1 cellular context compared by ENCODE assay signal in genomic region chr11:33774356-33775063, GRCh38.
A peak's percentile ranks its signal among the peaks of the same experiment; 100 is the strongest.
TF ChIP-seq lines count a peak whose summit lies in the region.

A gene with protein sequence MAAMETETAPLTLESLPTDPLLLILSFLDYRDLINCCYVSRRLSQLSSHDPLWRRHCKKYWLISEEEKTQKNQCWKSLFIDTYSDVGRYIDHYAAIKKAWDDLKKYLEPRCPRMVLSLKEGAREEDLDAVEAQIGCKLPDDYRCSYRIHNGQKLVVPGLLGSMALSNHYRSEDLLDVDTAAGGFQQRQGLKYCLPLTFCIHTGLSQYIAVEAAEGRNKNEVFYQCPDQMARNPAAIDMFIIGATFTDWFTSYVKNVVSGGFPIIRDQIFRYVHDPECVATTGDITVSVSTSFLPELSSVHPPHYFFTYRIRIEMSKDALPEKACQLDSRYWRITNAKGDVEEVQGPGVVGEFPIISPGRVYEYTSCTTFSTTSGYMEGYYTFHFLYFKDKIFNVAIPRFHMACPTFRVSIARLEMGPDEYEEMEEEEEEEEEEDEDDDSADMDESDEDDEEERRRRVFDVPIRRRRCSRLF (minus strand): TSS chr11:33774520. CDS start chr11:33774497, 23 bp downstream.

TF ChIP-seq in H1, 55 proteins besides CTCF, POLR2A, EP300 and RAD21 (continued from another document):
- TF ChIP-seq SP4 (IDR thresholded peaks at IDR 0.05; ENCODE audit: low read length) (no peak), YY1 (IDR thresholded peaks at IDR 0.05; ENCODE audit: low read depth, low read length) (peak; percentile 92), MAX (IDR thresholded peaks at IDR 0.05) (peak; percentile 21; the same call in 1 of the 2 replicates), CHD2 (IDR thresholded peaks at IDR 0.05; ENCODE audit: low read length) (no peak), CEBPB (IDR thresholded peaks at IDR 0.05; ENCODE audit: low read depth, low read length) (0 out of 2 replicates have a peak, but pooled peaks have one; percentile 31), SIN3A (conservative IDR thresholded peaks at IDR 0.05 in 1 of 2, IDR thresholded peaks at IDR 0.05 in 1 of 2; ENCODE audit: low read depth in 1 of 2, low read length in 2 of 2) (no peak), PHF8 (conservative IDR thresholded peaks at IDR 0.05; ENCODE audit: low read depth, low read length) (peak; percentile 64), POLR2AphosphoS5 (IDR thresholded peaks at IDR 0.05; ENCODE audit: low read depth, low read length) (peak; percentile 91)
- TF ChIP-seq, protein P1, sequence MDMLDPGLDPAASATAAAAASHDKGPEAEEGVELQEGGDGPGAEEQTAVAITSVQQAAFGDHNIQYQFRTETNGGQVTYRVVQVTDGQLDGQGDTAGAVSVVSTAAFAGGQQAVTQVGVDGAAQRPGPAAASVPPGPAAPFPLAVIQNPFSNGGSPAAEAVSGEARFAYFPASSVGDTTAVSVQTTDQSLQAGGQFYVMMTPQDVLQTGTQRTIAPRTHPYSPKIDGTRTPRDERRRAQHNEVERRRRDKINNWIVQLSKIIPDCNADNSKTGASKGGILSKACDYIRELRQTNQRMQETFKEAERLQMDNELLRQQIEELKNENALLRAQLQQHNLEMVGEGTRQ (IDR thresholded peaks at IDR 0.05; ENCODE audit: low read length) = no peak
